ENCODE assay signal across 1 cellular context in genomic region chr14:39368261-39368959, GRCh38.
A peak's percentile ranks its signal among the peaks of the same experiment; 100 is the strongest.
TF ChIP-seq lines count a peak whose summit lies in the region.

No MANE protein-coding gene starts in this region.

TF ChIP-seq in HepG2, 621 proteins besides CTCF, POLR2A, EP300 and RAD21 (continued from another document and continues in another):
- TF ChIP-seq, protein P1, sequence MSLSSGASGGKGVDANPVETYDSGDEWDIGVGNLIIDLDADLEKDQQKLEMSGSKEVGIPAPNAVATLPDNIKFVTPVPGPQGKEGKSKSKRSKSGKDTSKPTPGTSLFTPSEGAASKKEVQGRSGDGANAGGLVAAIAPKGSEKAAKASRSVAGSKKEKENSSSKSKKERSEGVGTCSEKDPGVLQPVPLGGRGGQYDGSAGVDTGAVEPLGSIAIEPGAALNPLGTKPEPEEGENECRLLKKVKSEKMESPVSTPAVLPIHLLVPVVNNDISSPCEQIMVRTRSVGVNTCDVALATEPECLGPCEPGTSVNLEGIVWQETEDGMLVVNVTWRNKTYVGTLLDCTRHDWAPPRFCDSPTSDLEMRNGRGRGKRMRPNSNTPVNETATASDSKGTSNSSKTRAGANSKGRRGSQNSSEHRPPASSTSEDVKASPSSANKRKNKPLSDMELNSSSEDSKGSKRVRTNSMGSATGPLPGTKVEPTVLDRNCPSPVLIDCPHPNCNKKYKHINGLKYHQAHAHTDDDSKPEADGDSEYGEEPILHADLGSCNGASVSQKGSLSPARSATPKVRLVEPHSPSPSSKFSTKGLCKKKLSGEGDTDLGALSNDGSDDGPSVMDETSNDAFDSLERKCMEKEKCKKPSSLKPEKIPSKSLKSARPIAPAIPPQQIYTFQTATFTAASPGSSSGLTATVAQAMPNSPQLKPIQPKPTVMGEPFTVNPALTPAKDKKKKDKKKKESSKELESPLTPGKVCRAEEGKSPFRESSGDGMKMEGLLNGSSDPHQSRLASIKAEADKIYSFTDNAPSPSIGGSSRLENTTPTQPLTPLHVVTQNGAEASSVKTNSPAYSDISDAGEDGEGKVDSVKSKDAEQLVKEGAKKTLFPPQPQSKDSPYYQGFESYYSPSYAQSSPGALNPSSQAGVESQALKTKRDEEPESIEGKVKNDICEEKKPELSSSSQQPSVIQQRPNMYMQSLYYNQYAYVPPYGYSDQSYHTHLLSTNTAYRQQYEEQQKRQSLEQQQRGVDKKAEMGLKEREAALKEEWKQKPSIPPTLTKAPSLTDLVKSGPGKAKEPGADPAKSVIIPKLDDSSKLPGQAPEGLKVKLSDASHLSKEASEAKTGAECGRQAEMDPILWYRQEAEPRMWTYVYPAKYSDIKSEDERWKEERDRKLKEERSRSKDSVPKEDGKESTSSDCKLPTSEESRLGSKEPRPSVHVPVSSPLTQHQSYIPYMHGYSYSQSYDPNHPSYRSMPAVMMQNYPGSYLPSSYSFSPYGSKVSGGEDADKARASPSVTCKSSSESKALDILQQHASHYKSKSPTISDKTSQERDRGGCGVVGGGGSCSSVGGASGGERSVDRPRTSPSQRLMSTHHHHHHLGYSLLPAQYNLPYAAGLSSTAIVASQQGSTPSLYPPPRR (CRISPR knock-in tag; IDR thresholded peaks at IDR 0.05; ENCODE audit: borderline replicate concordance) = no peak
- no peak for TF ChIP-seq ZKSCAN1 (IDR thresholded peaks at IDR 0.05; ENCODE audit: low read length)
- TF ChIP-seq ATF7 (IDR thresholded peaks at IDR 0.05) = no peak
- no peak for TF ChIP-seq ATF7 (CRISPR knock-in tag; IDR thresholded peaks at IDR 0.05)
- no peak for TF ChIP-seq SMAD1 (CRISPR knock-in tag; IDR thresholded peaks at IDR 0.05; ENCODE audit: borderline replicate concordance, low read depth)
- no peak for TF ChIP-seq MLXIP (CRISPR knock-in tag; IDR thresholded peaks at IDR 0.05; ENCODE audit: borderline replicate concordance)
- TF ChIP-seq, protein P2, sequence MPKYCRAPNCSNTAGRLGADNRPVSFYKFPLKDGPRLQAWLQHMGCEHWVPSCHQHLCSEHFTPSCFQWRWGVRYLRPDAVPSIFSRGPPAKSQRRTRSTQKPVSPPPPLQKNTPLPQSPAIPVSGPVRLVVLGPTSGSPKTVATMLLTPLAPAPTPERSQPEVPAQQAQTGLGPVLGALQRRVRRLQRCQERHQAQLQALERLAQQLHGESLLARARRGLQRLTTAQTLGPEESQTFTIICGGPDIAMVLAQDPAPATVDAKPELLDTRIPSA (CRISPR knock-in tag; IDR thresholded peaks at IDR 0.05; ENCODE audit: borderline replicate concordance) = no peak
- no peak for TF ChIP-seq ZNF275 (CRISPR knock-in tag; IDR thresholded peaks at IDR 0.05; ENCODE audit: borderline replicate concordance)
- 0 out of 2 replicates have a peak, but pooled peaks have one; percentile 25 for TF ChIP-seq GZF1 (CRISPR knock-in tag; IDR thresholded peaks at IDR 0.05)
- TF ChIP-seq SIX4 (CRISPR knock-in tag; IDR thresholded peaks at IDR 0.05) = no peak
- TF ChIP-seq ARHGAP35 (CRISPR knock-in tag; IDR thresholded peaks at IDR 0.05; ENCODE audit: borderline replicate concordance) = no peak
- TF ChIP-seq ARNT2 (CRISPR knock-in tag; IDR thresholded peaks at IDR 0.05; ENCODE audit: low read depth) = no peak
- TF ChIP-seq IRX3 (CRISPR knock-in tag; IDR thresholded peaks at IDR 0.05; ENCODE audit: borderline replicate concordance, low read depth) = no peak
- no peak for TF ChIP-seq ZBTB39 (CRISPR knock-in tag; IDR thresholded peaks at IDR 0.05)
- no peak for TF ChIP-seq ZNF670 (CRISPR knock-in tag; IDR thresholded peaks at IDR 0.05; ENCODE audit: borderline replicate concordance)
- TF ChIP-seq ZFP36 (IDR thresholded peaks at IDR 0.05; ENCODE audit: borderline replicate concordance, low read depth, low read length, partially characterized antibody) = no peak
- no peak for TF ChIP-seq PAF1 (CRISPR knock-in tag; IDR thresholded peaks at IDR 0.05)
- no peak for TF ChIP-seq MXI1 (IDR thresholded peaks at IDR 0.05; ENCODE audit: borderline replicate concordance, low read depth, low read length)
- TF ChIP-seq PPARG (CRISPR knock-in tag; conservative IDR thresholded peaks at IDR 0.05) = no peak
- no peak for TF ChIP-seq GTF2F1 (IDR thresholded peaks at IDR 0.05; ENCODE audit: low read length)
- TF ChIP-seq ZBTB14 (CRISPR knock-in tag; IDR thresholded peaks at IDR 0.05) = no peak
- TF ChIP-seq FOSL2 (CRISPR knock-in tag; IDR thresholded peaks at IDR 0.05) = no peak
- no peak for TF ChIP-seq ATF3 (CRISPR knock-in tag; IDR thresholded peaks at IDR 0.05)
- TF ChIP-seq FOXP4 (CRISPR knock-in tag; IDR thresholded peaks at IDR 0.05) = no peak
- TF ChIP-seq SOX13 (IDR thresholded peaks at IDR 0.05) = no peak
- peak in 1 of 2 experiments; percentile 38; a peak in 2 of 4 replicates for TF ChIP-seq SOX13 (CRISPR knock-in tag; conservative IDR thresholded peaks at IDR 0.05 in 1 of 2, IDR thresholded peaks at IDR 0.05 in 1 of 2)
- no peak for TF ChIP-seq ZNF646 (CRISPR knock-in tag; IDR thresholded peaks at IDR 0.05)
- no peak for TF ChIP-seq STAT6 (CRISPR knock-in tag; IDR thresholded peaks at IDR 0.05; ENCODE audit: borderline replicate concordance)
- no peak for TF ChIP-seq TEAD2 (CRISPR knock-in tag; IDR thresholded peaks at IDR 0.05)
